21 cellular contexts compared by ENCODE assay signal in genomic region chr22:43114958-43115357, GRCh38. TPM values are rescaled to one million over a fixed set of nuclear protein-coding genes. Genes with fewer than 3 reads are reported as not detected.
DNase-seq lines count a peak whose midpoint lies in the region; ATAC-seq and TF ChIP-seq lines count a peak whose summit lies in the region.
"Had no signal": no experiment of that assay in that cellular context is flagged by ENCODE, and none has a peak within 500 bp of the region (broad histone marks: within the 10 kb centered on the region; RNA-seq: fewer than 3 reads in every experiment).

No MANE protein-coding gene starts in this region.

- H3K27me3 Mint-ChIP-seq in osteocyte (ENCODE audit: unreplicated experiment): peaks cover 32% of the 10 kb centered on the region
- H3K27me3 Mint-ChIP-seq in activated CD8-positive, alpha-beta memory T cell treated with anti-CD3 and anti-CD28 coated beads, Interleukin-2, amount 10 ng/mL, durations not matched to agents 7 days and 5 days: peaks cover 25% of the 10 kb centered on the region

- no peak overlapping the region for H3K27ac Mint-ChIP-seq in osteocyte (ENCODE audit: unreplicated experiment)
- no peak overlapping the region for H3K27ac Mint-ChIP-seq in activated CD8-positive, alpha-beta memory T cell treated with anti-CD3 and anti-CD28 coated beads, Interleukin-2, amount 10 ng/mL, durations not matched to agents 7 days and 5 days
- H3K27ac Mint-ChIP-seq: activated T-helper 2 cell treated with anti-CD3 and anti-CD28 coated beads, Interferon-gamma antibody, Interleukin-2, Interleukin-4, amounts not matched to agents 10 μg/mL and 5 μg/mL and 100 μg/mL, durations not matched to agents 14 hours and 24 hours and 36 hours; immature natural killer cell; memory B cell; nephron; stimulated activated naive CD8-positive, alpha-beta T cell treated with anti-CD3 and anti-CD28 coated beads, Interleukin-15, Interleukin-2, amounts not matched to agents 100 ng/mL and 50 ng/mL, for 24 hours had no signal

- peak; percentile 64 for ATAC-seq in left colon
- ATAC-seq in HG03520 (IDR thresholded peaks at IDR 0.05; ENCODE audit: unreplicated experiment): no peak
- ATAC-seq in activated CD8-positive, alpha-beta memory T cell treated with anti-CD3 and anti-CD28 coated beads, Interleukin-2, amount 10 ng/mL, durations not matched to agents 7 days and 5 days: no peak

- TF ChIP-seq CTCF in osteocyte (IDR thresholded peaks at IDR 0.05): no peak

- CTCF ChIA-PET in activated CD8-positive, alpha-beta memory T cell treated with anti-CD3 and anti-CD28 coated beads, Interleukin-2, amount 10 ng/mL, durations not matched to agents 7 days and 5 days (lab: Charles Lee): no interaction called here

- H3K36me3 Mint-ChIP-seq in osteocyte (ENCODE audit: unreplicated experiment): no peaks in the 10 kb centered on the region
- H3K36me3 Mint-ChIP-seq in activated CD8-positive, alpha-beta memory T cell treated with anti-CD3 and anti-CD28 coated beads, Interleukin-2, amount 10 ng/mL, durations not matched to agents 7 days and 5 days: no peaks in the 10 kb centered on the region
- H3K36me3 Mint-ChIP-seq: immature natural killer cell, memory B cell had no signal

- H3K4me1 Mint-ChIP-seq in osteocyte (ENCODE audit: unreplicated experiment): peaks cover 18% of the 10 kb centered on the region
- peaks cover 11% of the 10 kb centered on the region for H3K4me1 Mint-ChIP-seq in activated CD8-positive, alpha-beta memory T cell treated with anti-CD3 and anti-CD28 coated beads, Interleukin-2, amount 10 ng/mL, durations not matched to agents 7 days and 5 days
- H3K4me1 Mint-ChIP-seq: nephron had no signal

- DNase-seq in NCI-H510A treated with DMSO at 0.1 percent for 48 hours (lab: John Stamatoyannopoulos, UW) (peak; percentile 35), NCI-H510A (lab: John Stamatoyannopoulos, UW) (no peak), NCI-H69 (lab: John Stamatoyannopoulos, UW) (peak; percentile 81), left colon (peak; percentile 78 to 89), ureter (ENCODE audit: low spot score) (peak; percentile 72), osteocyte (ENCODE audit: extremely low spot score, unreplicated experiment) (no peak)
- DNase-seq in activated CD8-positive, alpha-beta memory T cell treated with anti-CD3 and anti-CD28 coated beads, Interleukin-2, amount 10 ng/mL, durations not matched to agents 7 days and 5 days: no peak
- DNase-seq: Caco-2, caudate nucleus, esophagus squamous epithelium, GOT3, immature natural killer cell, NCI-H1092, PC-9, retina had no signal

- no peak overlapping the region for H3K4me3 Mint-ChIP-seq in osteocyte (ENCODE audit: unreplicated experiment)
- H3K4me3 Mint-ChIP-seq in activated CD8-positive, alpha-beta memory T cell treated with anti-CD3 and anti-CD28 coated beads, Interleukin-2, amount 10 ng/mL, durations not matched to agents 7 days and 5 days: no peak overlapping the region
- H3K4me3 Mint-ChIP-seq: immature natural killer cell; memory B cell; nephron; stimulated activated naive CD8-positive, alpha-beta T cell treated with anti-CD3 and anti-CD28 coated beads, Interleukin-15, Interleukin-2, amounts not matched to agents 100 ng/mL and 50 ng/mL, for 24 hours had no signal

- intact Hi-C loops in left colon (cut with DNase I, micrococcal nuclease): no loop called here

- no peaks in the 10 kb centered on the region for H3K9me3 Mint-ChIP-seq in osteocyte (ENCODE audit: unreplicated experiment)
- no peaks in the 10 kb centered on the region for H3K9me3 Mint-ChIP-seq in activated CD8-positive, alpha-beta memory T cell treated with anti-CD3 and anti-CD28 coated beads, Interleukin-2, amount 10 ng/mL, durations not matched to agents 7 days and 5 days (ENCODE audit: low read depth)
- H3K9me3 Mint-ChIP-seq: activated T-helper 2 cell treated with anti-CD3 and anti-CD28 coated beads, Interferon-gamma antibody, Interleukin-2, Interleukin-4, amounts not matched to agents 10 μg/mL and 5 μg/mL and 100 μg/mL, durations not matched to agents 14 hours and 24 hours and 36 hours; IgD-negative memory B cell; immature natural killer cell; memory B cell; nephron; stimulated activated naive CD8-positive, alpha-beta T cell treated with anti-CD3 and anti-CD28 coated beads, Interleukin-15, Interleukin-2, amounts not matched to agents 100 ng/mL and 50 ng/mL, for 24 hours had no signal

RNA-seq across cellular contexts. Expression of gene BIK, which starts 4.4 kb away (rescaled TPM):
- total RNA-seq in left colon (10 to 100 TPM; 22.6 to 23.0 TPM), ureter (2.5 TPM), osteocyte (not detected in 2 replicates)
- total RNA-seq in activated CD8-positive, alpha-beta memory T cell treated with anti-CD3 and anti-CD28 coated beads, Interleukin-2, amount 10 ng/mL, durations not matched to agents 7 days and 5 days: 1 to 10 TPM; 1.5 to 1.9 TPM

RNA-seq across cellular contexts. Expression of gene TTLL1, which starts 25.8 kb away (rescaled TPM):
- 1 to 10 TPM; 2.1 to 3.2 TPM for total RNA-seq in left colon
- 12.9 TPM for total RNA-seq in ureter
- total RNA-seq in osteocyte: 16.5 and 21.5 TPM in 2 replicates
- total RNA-seq in activated CD8-positive, alpha-beta memory T cell treated with anti-CD3 and anti-CD28 coated beads, Interleukin-2, amount 10 ng/mL, durations not matched to agents 7 days and 5 days: 1 to 10 TPM; 9.1 to 9.9 TPM

RNA-seq across cellular contexts. Expression of gene MCAT, which starts 28.2 kb away (rescaled TPM):
- total RNA-seq in left colon (10 to 100 TPM; 15.2 to 19.7 TPM), ureter (19.5 TPM), osteocyte (16.5 and 16.6 TPM in 2 replicates)
- 10 to 100 TPM; 10.7 to 13.2 TPM for total RNA-seq in activated CD8-positive, alpha-beta memory T cell treated with anti-CD3 and anti-CD28 coated beads, Interleukin-2, amount 10 ng/mL, durations not matched to agents 7 days and 5 days

RNA-seq across cellular contexts. Expression of gene TSPO, which starts 36.4 kb away (rescaled TPM):
- 100 to 1,000 TPM; 250 to 259 TPM for total RNA-seq in left colon
- 130 TPM for total RNA-seq in ureter
- 70.6 and 73.3 TPM in 2 replicates for total RNA-seq in osteocyte
- total RNA-seq in activated CD8-positive, alpha-beta memory T cell treated with anti-CD3 and anti-CD28 coated beads, Interleukin-2, amount 10 ng/mL, durations not matched to agents 7 days and 5 days: 100 to 1,000 TPM; 118 to 131 TPM

Comparison
In these comparisons a context has a peak if more than half of its experiments do, and no peak if none do; other contexts are left out.
1. DNase-seq: peak in NCI-H510A treated with DMSO at 0.1 percent for 48 hours (single experiment), NCI-H69 (single experiment), left colon (2 of 2) and ureter (single experiment); none in NCI-H510A (single experiment), osteocyte (single experiment) and activated CD8-positive, alpha-beta memory T cell treated with anti-CD3 and anti-CD28 coated beads, Interleukin-2, amount 10 ng/mL, durations not matched to agents 7 days and 5 days (single experiment).